6 cellular contexts compared by ENCODE assay signal in the genomic region with DNA sequence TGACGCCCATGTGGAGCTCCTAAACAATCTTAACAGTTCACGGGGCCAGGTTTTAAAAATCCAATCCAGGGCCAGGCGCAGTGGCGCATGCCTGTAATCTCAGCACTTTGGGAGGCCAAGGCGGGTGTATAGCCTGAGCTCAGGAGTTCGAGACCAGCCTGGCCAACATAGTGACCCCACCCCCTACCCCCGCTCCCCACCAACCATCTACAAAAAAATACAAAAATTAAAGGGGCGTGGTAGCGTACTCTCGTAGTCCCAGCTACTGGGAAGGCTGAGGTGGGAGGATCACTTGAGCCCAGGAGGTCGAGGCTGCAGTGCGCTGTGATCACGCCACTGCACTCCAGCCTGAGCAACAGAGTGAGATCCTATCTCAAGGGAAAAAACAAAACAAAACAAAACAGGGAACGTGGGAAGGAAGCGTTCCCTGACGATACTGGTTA. TPM values are rescaled to one million over a fixed set of nuclear protein-coding genes. Genes with fewer than 3 reads are reported as not detected.
DNase-seq lines count a peak whose midpoint lies in the region; ATAC-seq and TF ChIP-seq lines count a peak whose summit lies in the region.

No MANE protein-coding gene starts in this region.

- H3K27me3 ChIP-seq in BE2C: peaks cover under 1% of the 10 kb centered on the region; the same call in 1 of the 2 replicates
- peaks cover 0 to under 1% of the 10 kb centered on the region in 2 donors for H3K27me3 ChIP-seq in left lung

- H3K4me1 ChIP-seq in BE2C: no peaks in the 10 kb centered on the region
- peaks cover 15 to 28% of the 10 kb centered on the region in 2 donors for H3K4me1 ChIP-seq in left lung

- H3K4me3 ChIP-seq in BE2C (ENCODE audit: low read depth, low read length) (peak overlapping the region; percentile 94), WI38 (ENCODE audit: low read depth, low read length) (peak overlapping the region; percentile 92), left lung (peak overlapping the region; percentile 84 to 95)

- TF ChIP-seq CTCF in BE2C (IDR thresholded peaks at IDR 0.05; ENCODE audit: low read depth, low read length): no peak
- no peak for TF ChIP-seq CTCF in WI38 (IDR thresholded peaks at IDR 0.05; ENCODE audit: low read depth, low read length)
- no peak for TF ChIP-seq CTCF in left lung (IDR thresholded peaks at IDR 0.05)

- ATAC-seq in left lung: no peak
- no peak for ATAC-seq in HG02970 (IDR thresholded peaks at IDR 0.05; ENCODE audit: low FRiP score, unreplicated experiment)

- DNase-seq in BE2C (no peak), left lung (peak in 1 of 2 donors; percentile 6), NCI-H1930 (lab: John Stamatoyannopoulos, UW) (no peak)
- DNase-seq in stimulated activated CD4-positive, alpha-beta T cell treated with anti-CD3 and anti-CD28 coated beads, Interleukin-15, amount 100 ng/mL, for 24 hours: no peak

- intact Hi-C loops in left lung (cut with DNase I): no loop called here

- H3K36me3 ChIP-seq in BE2C: peaks cover 22% of the 10 kb centered on the region
- H3K36me3 ChIP-seq in left lung: peaks cover 0 to 25% of the 10 kb centered on the region in 2 donors

- peak overlapping the region; percentile 81 to 95 for H3K27ac ChIP-seq in left lung

- no peaks in the 10 kb centered on the region for H3K9me3 ChIP-seq in BE2C
- H3K9me3 ChIP-seq in left lung: no peaks in the 10 kb centered on the region

RNA-seq across cellular contexts. Expression of gene SART1, which starts 0.7 kb away (rescaled TPM):
- polyA plus RNA-seq in BE2C (2012; ENCODE audit: insufficient read depth, insufficient read length, low read depth): 280 TPM
- 10 to 100 TPM; 34.1 to 50.8 TPM for total RNA-seq in left lung

RNA-seq across cellular contexts. Expression of gene TSGA10IP, which starts 15.6 kb away (rescaled TPM):
- polyA plus RNA-seq in BE2C (2012; ENCODE audit: insufficient read depth, insufficient read length, low read depth): not detected
- total RNA-seq in left lung: not detected

RNA-seq across cellular contexts. Expression of gene EIF1AD, which starts 41.1 kb away (rescaled TPM):
- polyA plus RNA-seq in BE2C (2012; ENCODE audit: insufficient read depth, insufficient read length, low read depth): 94.0 TPM
- 10 to 100 TPM; 28.4 to 30.5 TPM for total RNA-seq in left lung

RNA-seq across cellular contexts. Expression of gene BANF1, which starts 41.5 kb away (rescaled TPM):
- 895 TPM for polyA plus RNA-seq in BE2C (2012; ENCODE audit: insufficient read depth, insufficient read length, low read depth)
- total RNA-seq in left lung: 100 to 1,000 TPM; 161 to 183 TPM

RNA-seq across cellular contexts. Expression of gene DRAP1, which starts 41.6 kb away (rescaled TPM):
- 296 TPM for polyA plus RNA-seq in BE2C (2012; ENCODE audit: insufficient read depth, insufficient read length, low read depth)
- total RNA-seq in left lung: 10 to 100 TPM; 61.0 to 64.5 TPM
